ENCODE assay signal across 6 cellular contexts in genomic region chr12:93073324-93073723, GRCh38.
"Had no signal": no experiment of that assay in that cellular context is flagged by ENCODE, and none has a peak within 500 bp of the region (broad histone marks: within the 10 kb centered on the region; RNA-seq: fewer than 3 reads in every experiment).

No MANE protein-coding gene starts in this region.

- FAIRE-seq: HTR-8/SVneo had no signal

- DNase-seq: H7, KG1 had no signal

- H3K27me3 Mint-ChIP-seq: IgD-negative memory B cell had no signal

- H3K4me2 ChIP-seq: GM23338 had no signal

- H2AFZ ChIP-seq: GM23338 had no signal

- H3K9me3 ChIP-seq: HAP-1 had no signal

- H3K36me3 ChIP-seq: HAP-1 had no signal

- H3K4me3 Mint-ChIP-seq: GM23338, IgD-negative memory B cell had no signal

- H3K4me1 Mint-ChIP-seq: IgD-negative memory B cell had no signal

- H3K36me3 Mint-ChIP-seq: IgD-negative memory B cell had no signal

- H3K27ac Mint-ChIP-seq: GM23338, IgD-negative memory B cell had no signal

- H3K4me3 ChIP-seq: GM23338, HAP-1 had no signal
